ENCODE assay signal across 1 cellular context in the genomic region with DNA sequence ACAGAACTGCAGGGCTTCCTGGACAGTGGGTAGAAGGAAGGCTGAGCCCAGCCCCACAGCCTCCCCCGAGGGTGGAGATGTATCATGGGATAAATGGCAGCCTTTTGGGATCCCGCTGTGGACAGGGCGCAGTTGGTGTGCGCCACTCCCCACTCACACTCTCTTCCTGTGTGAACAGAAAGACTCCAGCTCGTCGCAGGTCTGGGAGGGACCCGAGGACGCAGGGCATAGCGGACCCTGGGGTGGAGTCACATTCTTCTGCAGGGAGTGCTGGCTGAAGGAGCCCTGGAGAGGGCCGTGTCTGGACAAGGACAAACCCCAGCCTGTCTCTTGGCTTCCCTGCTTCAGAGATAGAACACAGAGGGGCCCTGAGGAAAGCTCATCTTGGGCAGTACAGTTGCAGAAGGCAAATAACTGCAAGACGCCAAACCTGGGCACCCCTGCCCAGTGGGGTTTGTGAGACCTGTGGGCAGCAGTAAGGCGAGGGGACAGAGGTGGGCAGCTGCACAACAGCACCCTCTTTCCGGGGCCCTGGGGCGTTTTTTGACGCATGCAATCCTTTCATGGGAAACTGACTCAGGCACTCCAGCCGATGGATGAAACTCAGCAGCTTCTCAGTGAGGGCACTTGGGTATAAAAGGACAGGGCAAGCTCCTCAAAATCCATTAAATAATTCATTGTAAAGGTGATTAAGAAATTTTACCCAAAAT.
TF ChIP-seq lines count a peak whose summit lies in the region.

No MANE protein-coding gene starts in this region.

TF ChIP-seq in A549, 52 proteins besides CTCF, POLR2A, EP300 and RAD21 (continued from another document):
- TF ChIP-seq, protein P1, sequence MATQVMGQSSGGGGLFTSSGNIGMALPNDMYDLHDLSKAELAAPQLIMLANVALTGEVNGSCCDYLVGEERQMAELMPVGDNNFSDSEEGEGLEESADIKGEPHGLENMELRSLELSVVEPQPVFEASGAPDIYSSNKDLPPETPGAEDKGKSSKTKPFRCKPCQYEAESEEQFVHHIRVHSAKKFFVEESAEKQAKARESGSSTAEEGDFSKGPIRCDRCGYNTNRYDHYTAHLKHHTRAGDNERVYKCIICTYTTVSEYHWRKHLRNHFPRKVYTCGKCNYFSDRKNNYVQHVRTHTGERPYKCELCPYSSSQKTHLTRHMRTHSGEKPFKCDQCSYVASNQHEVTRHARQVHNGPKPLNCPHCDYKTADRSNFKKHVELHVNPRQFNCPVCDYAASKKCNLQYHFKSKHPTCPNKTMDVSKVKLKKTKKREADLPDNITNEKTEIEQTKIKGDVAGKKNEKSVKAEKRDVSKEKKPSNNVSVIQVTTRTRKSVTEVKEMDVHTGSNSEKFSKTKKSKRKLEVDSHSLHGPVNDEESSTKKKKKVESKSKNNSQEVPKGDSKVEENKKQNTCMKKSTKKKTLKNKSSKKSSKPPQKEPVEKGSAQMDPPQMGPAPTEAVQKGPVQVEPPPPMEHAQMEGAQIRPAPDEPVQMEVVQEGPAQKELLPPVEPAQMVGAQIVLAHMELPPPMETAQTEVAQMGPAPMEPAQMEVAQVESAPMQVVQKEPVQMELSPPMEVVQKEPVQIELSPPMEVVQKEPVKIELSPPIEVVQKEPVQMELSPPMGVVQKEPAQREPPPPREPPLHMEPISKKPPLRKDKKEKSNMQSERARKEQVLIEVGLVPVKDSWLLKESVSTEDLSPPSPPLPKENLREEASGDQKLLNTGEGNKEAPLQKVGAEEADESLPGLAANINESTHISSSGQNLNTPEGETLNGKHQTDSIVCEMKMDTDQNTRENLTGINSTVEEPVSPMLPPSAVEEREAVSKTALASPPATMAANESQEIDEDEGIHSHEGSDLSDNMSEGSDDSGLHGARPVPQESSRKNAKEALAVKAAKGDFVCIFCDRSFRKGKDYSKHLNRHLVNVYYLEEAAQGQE (IDR thresholded peaks at IDR 0.05), result no peak
- TF ChIP-seq JUNB (IDR thresholded peaks at IDR 0.05) (no peak), RFX5 (IDR thresholded peaks at IDR 0.05) (no peak), KDM5A (IDR thresholded peaks at IDR 0.05) (no peak), GATA3 (IDR thresholded peaks at IDR 0.05; ENCODE audit: borderline replicate concordance) (no peak), JUN (IDR thresholded peaks at IDR 0.05) (no peak), CBX8 (IDR thresholded peaks at IDR 0.05) (no peak), HOXA7 (CRISPR knock-in tag; IDR thresholded peaks at IDR 0.05) (no peak), FOSB (CRISPR knock-in tag; IDR thresholded peaks at IDR 0.05) (no peak), RNF2 (IDR thresholded peaks at IDR 0.05; ENCODE audit: borderline replicate concordance, low read depth) (no peak)
- TF ChIP-seq, protein P2, sequence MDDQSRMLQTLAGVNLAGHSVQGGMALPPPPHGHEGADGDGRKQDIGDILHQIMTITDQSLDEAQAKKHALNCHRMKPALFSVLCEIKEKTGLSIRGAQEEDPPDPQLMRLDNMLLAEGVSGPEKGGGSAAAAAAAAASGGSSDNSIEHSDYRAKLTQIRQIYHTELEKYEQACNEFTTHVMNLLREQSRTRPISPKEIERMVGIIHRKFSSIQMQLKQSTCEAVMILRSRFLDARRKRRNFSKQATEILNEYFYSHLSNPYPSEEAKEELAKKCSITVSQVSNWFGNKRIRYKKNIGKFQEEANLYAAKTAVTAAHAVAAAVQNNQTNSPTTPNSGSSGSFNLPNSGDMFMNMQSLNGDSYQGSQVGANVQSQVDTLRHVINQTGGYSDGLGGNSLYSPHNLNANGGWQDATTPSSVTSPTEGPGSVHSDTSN (IDR thresholded peaks at IDR 0.05), result no peak
- TF ChIP-seq, protein P3, sequence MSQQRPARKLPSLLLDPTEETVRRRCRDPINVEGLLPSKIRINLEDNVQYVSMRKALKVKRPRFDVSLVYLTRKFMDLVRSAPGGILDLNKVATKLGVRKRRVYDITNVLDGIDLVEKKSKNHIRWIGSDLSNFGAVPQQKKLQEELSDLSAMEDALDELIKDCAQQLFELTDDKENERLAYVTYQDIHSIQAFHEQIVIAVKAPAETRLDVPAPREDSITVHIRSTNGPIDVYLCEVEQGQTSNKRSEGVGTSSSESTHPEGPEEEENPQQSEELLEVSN (IDR thresholded peaks at IDR 0.05; ENCODE audit: borderline replicate concordance, low read depth), result no peak
